Comparison of ENCODE assay signal across 9 cellular contexts in genomic region chr11:67006029-67006884, GRCh38. TPM values are rescaled to one million over a fixed set of nuclear protein-coding genes. Genes with fewer than 3 reads are reported as not detected.
DNase-seq lines count a peak whose midpoint lies in the region; ATAC-seq, FAIRE-seq and TF ChIP-seq lines count a peak whose summit lies in the region.
"Had no signal": no experiment of that assay in that cellular context is flagged by ENCODE, and none has a peak within 500 bp of the region (broad histone marks: within the 10 kb centered on the region; RNA-seq: fewer than 3 reads in every experiment).

No MANE protein-coding gene starts in this region.

- no peaks in the 10 kb centered on the region for H3K9me3 ChIP-seq in endothelial cell of umbilical vein (replicated peaks; ENCODE audit: control insufficient read depth, insufficient read depth, low read length)

- CTCF ChIA-PET in endothelial cell of umbilical vein (lab: Charles Lee) = interaction anchor here (0.6 to 1.6 kb wide), 2 partner anchors 14 to 344 kb away, joined by 4 to 7 read pairs; no protein-coding TSS in a partner anchor

- no peaks in the 10 kb centered on the region for H3K9me1 ChIP-seq in endothelial cell of umbilical vein (replicated peaks; ENCODE audit: control insufficient read depth, extremely low read depth, insufficient read depth, low read length)

- H3K36me3 ChIP-seq in endothelial cell of umbilical vein (ENCODE audit: control insufficient read depth in 2 of 2, extremely low read depth in 1 of 2, insufficient read depth in 2 of 2, low read length in 2 of 2) = no peaks in the 10 kb centered on the region

- DNase-seq in activated CD4-positive, alpha-beta T cell treated with anti-CD3 and anti-CD28 coated beads for 48 hours = peak; percentile 59
- no peak for DNase-seq in activated CD4-positive, alpha-beta T cell treated with anti-CD3 and anti-CD28 coated beads for 4 hours
- peak; percentile 41 for DNase-seq in NCI-H69 (lab: John Stamatoyannopoulos, UW)
- DNase-seq in endothelial cell of umbilical vein (ENCODE audit: low read depth, low spot score) = no peak
- peak in 2 of 3 experiments; percentile 11 to 24 for DNase-seq in stimulated activated CD4-positive, alpha-beta T cell treated with anti-CD3 and anti-CD28 coated beads, TNF-alpha, amount 100 ng/mL, for 24 hours (ENCODE audit: low read depth in 3 of 3)
- no peak for DNase-seq in Kasumi-1 (lab: John Stamatoyannopoulos, UW)
- DNase-seq: NCI-H2081 treated with DMSO at 0.1 percent for 48 hours had no signal

- TF ChIP-seq CTCF in endothelial cell of umbilical vein (IDR thresholded peaks at IDR 0.05; ENCODE audit: extremely low read depth in 1 of 2, insufficient read depth in 1 of 2, low read depth in 1 of 2, low read length in 2 of 2) = no peak

- no peak overlapping the region for H3K4me3 ChIP-seq in endothelial cell of umbilical vein (replicated peaks in 1 of 3; ENCODE audit: insufficient read depth in 1 of 3, low read depth in 1 of 3, low read length in 3 of 3)

- H3K27ac ChIP-seq in endothelial cell of umbilical vein (ENCODE audit: insufficient read depth, low read depth, low read length) = no peak overlapping the region

- no TSS peak for BruUV-seq in endothelial cell of umbilical vein (replicated peaks; lab: Mats Ljungman, UMichigan)

- no peak for TF ChIP-seq POLR2A in endothelial cell of umbilical vein (IDR thresholded peaks at IDR 0.05; ENCODE audit: low read depth, low read length)

- POLR2A ChIA-PET in endothelial cell of umbilical vein (lab: Charles Lee) = no interaction called here

- dilution Hi-C loops in endothelial cell of umbilical vein (cut with MboI; ENCODE audit: extremely low pct_ligation_motif_present, low sequenced_read_pairs) = no loop called here

- H4K20me1 ChIP-seq in endothelial cell of umbilical vein (replicated peaks; ENCODE audit: control insufficient read depth, extremely low read depth, insufficient read depth, low read length) = no peaks in the 10 kb centered on the region

- intact Hi-C loops in endothelial cell of umbilical vein (cut with micrococcal nuclease) = no loop called here

- H2AFZ ChIP-seq in endothelial cell of umbilical vein (ENCODE audit: low read depth, low read length) = peak overlapping the region; percentile 5

- no peaks in the 10 kb centered on the region for H3K79me2 ChIP-seq in endothelial cell of umbilical vein (ENCODE audit: control insufficient read depth, insufficient read depth, low read length)

- no peak overlapping the region for H3K4me2 ChIP-seq in endothelial cell of umbilical vein (ENCODE audit: insufficient read depth, low read length)

- H3K9ac ChIP-seq in endothelial cell of umbilical vein (replicated peaks; ENCODE audit: extremely low read depth, insufficient read depth, low read length) = no peak overlapping the region

- FAIRE-seq in endothelial cell of umbilical vein (lab: Jason Lieb, UNC) = peak; percentile 26

- no peaks in the 10 kb centered on the region for H3K27me3 ChIP-seq in endothelial cell of umbilical vein (ENCODE audit: control insufficient read depth in 2 of 2, insufficient read depth in 2 of 2, low read length in 2 of 2)

- no peaks in the 10 kb centered on the region for H3K4me1 ChIP-seq in endothelial cell of umbilical vein (ENCODE audit: control insufficient read depth, extremely low read depth, insufficient read depth, low read length)

- no peak for ATAC-seq in GM18870 (IDR thresholded peaks at IDR 0.05; ENCODE audit: unreplicated experiment)
- ATAC-seq in GM21423 (IDR thresholded peaks at IDR 0.05; ENCODE audit: unreplicated experiment) = no peak

TF ChIP-seq in endothelial cell of umbilical vein, 7 proteins besides CTCF, POLR2A, EP300 and RAD21:
- TF ChIP-seq MAX (IDR thresholded peaks at IDR 0.05; ENCODE audit: insufficient read depth, insufficient read length) = no peak
- no peak for TF ChIP-seq FOS (IDR thresholded peaks at IDR 0.05; ENCODE audit: borderline replicate concordance, insufficient read depth, low read length)
- TF ChIP-seq GATA2 (IDR thresholded peaks at IDR 0.05; ENCODE audit: insufficient read depth, insufficient read length, low read depth, low read length) = no peak
- TF ChIP-seq JUN (IDR thresholded peaks at IDR 0.05; ENCODE audit: borderline replicate concordance, insufficient read depth, insufficient read length, low read depth) = no peak
- no peak for TF ChIP-seq POLR2AphosphoS5 (IDR thresholded peaks at IDR 0.05; ENCODE audit: insufficient read depth, low read depth, low read length)
- TF ChIP-seq MYC (IDR thresholded peaks at IDR 0.05; ENCODE audit: low read depth, low read length) = no peak
- no peak for TF ChIP-seq EZH2 (IDR thresholded peaks at IDR 0.05; ENCODE audit: borderline replicate concordance, low read depth, low read length, severe bottlenecking)

RNA-seq across cellular contexts. Expression of gene SYT12, which starts 16.7 kb away (rescaled TPM):
- not detected in 2 replicates for total RNA-seq in endothelial cell of umbilical vein
- not detected in 2 replicates for polyA plus RNA-seq in endothelial cell of umbilical vein
- polyA plus RNA-seq in endothelial cell of umbilical vein (2011; cell fraction: cytosol; rRNA removed) = not detected in 2 replicates
- polyA plus RNA-seq in endothelial cell of umbilical vein (2011; cell fraction: nucleus; rRNA removed) = not detected in 2 replicates
- polyA plus RNA-seq in endothelial cell of umbilical vein (2012) = not detected in 2 replicates
- polyA minus RNA-seq in endothelial cell of umbilical vein = not detected in 2 replicates
- polyA minus RNA-seq in endothelial cell of umbilical vein (2011; cell fraction: cytosol; rRNA and poly(A)+ RNA removed) = 16.8 TPM
- not detected in 2 replicates for polyA minus RNA-seq in endothelial cell of umbilical vein (2011; cell fraction: nucleus; rRNA and poly(A)+ RNA removed)

RNA-seq across cellular contexts. Expression of gene C11orf86, which starts 31.2 kb away (rescaled TPM):
- not detected in 2 replicates for total RNA-seq in endothelial cell of umbilical vein
- polyA plus RNA-seq in endothelial cell of umbilical vein = not detected in 2 replicates
- polyA plus RNA-seq in endothelial cell of umbilical vein (2011; cell fraction: cytosol; rRNA removed) = not detected in 2 replicates
- polyA plus RNA-seq in endothelial cell of umbilical vein (2011; cell fraction: nucleus; rRNA removed) = not detected in 2 replicates
- not detected in 2 replicates for polyA plus RNA-seq in endothelial cell of umbilical vein (2012)
- not detected in 2 replicates for polyA minus RNA-seq in endothelial cell of umbilical vein
- 14.4 TPM for polyA minus RNA-seq in endothelial cell of umbilical vein (2011; cell fraction: cytosol; rRNA and poly(A)+ RNA removed)
- 0.38 TPM in 1 of 2 replicates, not detected in the other for polyA minus RNA-seq in endothelial cell of umbilical vein (2011; cell fraction: nucleus; rRNA and poly(A)+ RNA removed)

RNA-seq across cellular contexts. Expression of gene PC, which starts 48.1 kb away (rescaled TPM):
- total RNA-seq in endothelial cell of umbilical vein = 15.6 and 17.5 TPM in 2 replicates
- polyA plus RNA-seq in endothelial cell of umbilical vein = 5.5 and 5.8 TPM in 2 replicates
- polyA plus RNA-seq in endothelial cell of umbilical vein (2011; cell fraction: cytosol; rRNA removed) = 3.9 and 4.1 TPM in 2 replicates
- polyA plus RNA-seq in endothelial cell of umbilical vein (2011; cell fraction: nucleus; rRNA removed) = 10.9 and 13.8 TPM in 2 replicates
- polyA plus RNA-seq in endothelial cell of umbilical vein (2012) = 5.4 and 10.6 TPM in 2 replicates
- polyA minus RNA-seq in endothelial cell of umbilical vein = 4.7 and 5.9 TPM in 2 replicates
- polyA minus RNA-seq in endothelial cell of umbilical vein (2011; cell fraction: cytosol; rRNA and poly(A)+ RNA removed) = 50.3 TPM
- polyA minus RNA-seq in endothelial cell of umbilical vein (2011; cell fraction: nucleus; rRNA and poly(A)+ RNA removed) = 5.0 and 5.5 TPM in 2 replicates

RNA-seq across cellular contexts. Expression of gene RHOD, which starts 50.4 kb away (rescaled TPM):
- 10.5 and 10.6 TPM in 2 replicates for total RNA-seq in endothelial cell of umbilical vein
- 17.9 and 26.0 TPM in 2 replicates for polyA plus RNA-seq in endothelial cell of umbilical vein
- 7.9 and 13.0 TPM in 2 replicates for polyA plus RNA-seq in endothelial cell of umbilical vein (2011; cell fraction: cytosol; rRNA removed)
- polyA plus RNA-seq in endothelial cell of umbilical vein (2011; cell fraction: nucleus; rRNA removed) = 3.2 and 4.0 TPM in 2 replicates
- 8.9 and 19.2 TPM in 2 replicates for polyA plus RNA-seq in endothelial cell of umbilical vein (2012)
- polyA minus RNA-seq in endothelial cell of umbilical vein = 5.2 and 5.9 TPM in 2 replicates
- 21.8 TPM for polyA minus RNA-seq in endothelial cell of umbilical vein (2011; cell fraction: cytosol; rRNA and poly(A)+ RNA removed)
- polyA minus RNA-seq in endothelial cell of umbilical vein (2011; cell fraction: nucleus; rRNA and poly(A)+ RNA removed) = 1.1 and 2.9 TPM in 2 replicates

Comparison
In these comparisons a context has a peak if more than half of its experiments do, and no peak if none do; other contexts are left out.
1. DNase-seq: peak in activated CD4-positive, alpha-beta T cell treated with anti-CD3 and anti-CD28 coated beads for 48 hours (single experiment), NCI-H69 (single experiment) and stimulated activated CD4-positive, alpha-beta T cell treated with anti-CD3 and anti-CD28 coated beads, TNF-alpha, amount 100 ng/mL, for 24 hours (2 of 3); none in activated CD4-positive, alpha-beta T cell treated with anti-CD3 and anti-CD28 coated beads for 4 hours (0 of 2), endothelial cell of umbilical vein (single experiment) and Kasumi-1 (0 of 2).